In genomic region chr12:112967858-112968257, GRCh38 we compare ENCODE assay signal across 21 cellular contexts. TPM values are rescaled to one million over a fixed set of nuclear protein-coding genes. Genes with fewer than 3 reads are reported as not detected.
A peak's percentile ranks its signal among the peaks of the same experiment; 100 is the strongest.
DNase-seq lines count a peak whose midpoint lies in the region; ATAC-seq and TF ChIP-seq lines count a peak whose summit lies in the region.
"Had no signal": no experiment of that assay in that cellular context is flagged by ENCODE, and none has a peak within 500 bp of the region (broad histone marks: within the 10 kb centered on the region; RNA-seq: fewer than 3 reads in every experiment).

No MANE protein-coding gene starts in this region.

- H3K36me3 ChIP-seq in heart left ventricle (peaks cover 3 to 82% (median 58%) of the 10 kb centered on the region in 9 donors), HAP-1 (replicated peaks) (peaks cover 33% of the 10 kb centered on the region)

- TF ChIP-seq CTCF in heart left ventricle (IDR thresholded peaks at IDR 0.05): no peak
- no peak for TF ChIP-seq CTCF in GM13976 (IDR thresholded peaks at IDR 0.05; ENCODE audit: borderline replicate concordance, control extremely low read depth, extremely low read depth, insufficient read depth, missing control alignments)

- in situ Hi-C loops in GM13976 (cut with MboI; ENCODE audit: low sequenced_read_pairs, unreplicated experiment): no loop called here
- in situ Hi-C loops in HAP-1 (cut with MboI; ENCODE audit: low sequenced_read_pairs): no loop called here

- ATAC-seq in activated CD8-positive, alpha-beta memory T cell treated with anti-CD3 and anti-CD28 coated beads, Interleukin-2, amount 10 ng/mL, durations not matched to agents 7 days and 5 days: no peak
- no peak for ATAC-seq in heart left ventricle
- ATAC-seq: HCT116 had no signal

- intact Hi-C loops in cardiac septum (cut with DNase I): no loop called here
- intact Hi-C loops in heart left ventricle (cut with DNase I): no loop called here

- no peak for TF ChIP-seq POLR2A in heart left ventricle (IDR thresholded peaks at IDR 0.05)

- H3K4me1 ChIP-seq in heart left ventricle (peaks cover 0 to 10% (median 0%) of the 10 kb centered on the region in 12 donors), HAP-1 (no peaks in the 10 kb centered on the region)

- H3K27me3 Mint-ChIP-seq in activated CD8-positive, alpha-beta memory T cell treated with anti-CD3 and anti-CD28 coated beads, Interleukin-2, amount 10 ng/mL, durations not matched to agents 7 days and 5 days: no peaks in the 10 kb centered on the region
- H3K27me3 Mint-ChIP-seq: CD4-positive, alpha-beta memory T cell had no signal

- DNase-seq in activated CD8-positive, alpha-beta memory T cell treated with anti-CD3 and anti-CD28 coated beads for 24 hours: peak; percentile 32
- DNase-seq in activated CD8-positive, alpha-beta memory T cell treated with anti-CD3 and anti-CD28 coated beads, Interleukin-2, amount 10 ng/mL, durations not matched to agents 7 days and 5 days: no peak
- DNase-seq in cardiac septum (ENCODE audit: low spot score) (peak; percentile 63), heart left ventricle (no peak), GM13976 (ENCODE audit: low spot score) (peak; percentile 5), islet precursor cell (peak; percentile 44), LoVo (ENCODE audit: low spot score) (no peak), HAP-1 (ENCODE audit: low spot score in 2 of 2) (no peak)
- DNase-seq: C1 segment of cervical spinal cord; Calu3; CD4-positive, alpha-beta memory T cell; COR-L47; DMS53; DMS79 treated with DMSO at 0.1 percent for 48 hours; GF-D8; GM23248; H7 had no signal

- H3K36me3 Mint-ChIP-seq in activated CD8-positive, alpha-beta memory T cell treated with anti-CD3 and anti-CD28 coated beads, Interleukin-2, amount 10 ng/mL, durations not matched to agents 7 days and 5 days: peaks cover 93% of the 10 kb centered on the region

- H3K4me3 ChIP-seq in heart left ventricle (no peak overlapping the region), HAP-1 (no peak overlapping the region)
- H3K4me3 ChIP-seq: GM23248 had no signal

- no peaks in the 10 kb centered on the region for H3K9me3 Mint-ChIP-seq in activated CD8-positive, alpha-beta memory T cell treated with anti-CD3 and anti-CD28 coated beads, Interleukin-2, amount 10 ng/mL, durations not matched to agents 7 days and 5 days (ENCODE audit: low read depth)
- H3K9me3 Mint-ChIP-seq: CD4-positive, alpha-beta memory T cell had no signal

- H3K4me1 Mint-ChIP-seq in activated CD8-positive, alpha-beta memory T cell treated with anti-CD3 and anti-CD28 coated beads, Interleukin-2, amount 10 ng/mL, durations not matched to agents 7 days and 5 days: peaks cover 7% of the 10 kb centered on the region
- H3K4me1 Mint-ChIP-seq: CD4-positive, alpha-beta memory T cell had no signal

- WGBS in heart left ventricle, 4 donors: 86 to 93% (median 91%) methylated on average over 7 of the region's 7 CpGs

- H3K27ac ChIP-seq in heart left ventricle: no peak overlapping the region
- H3K27ac ChIP-seq: 22Rv1, GM23248 had no signal

- no peaks in the 10 kb centered on the region for H3K9me3 ChIP-seq in heart left ventricle
- no peaks in the 10 kb centered on the region for H3K9me3 ChIP-seq in HAP-1

- H3K27me3 ChIP-seq in heart left ventricle (no peaks in the 10 kb centered on the region), HAP-1 (ENCODE audit: low read depth) (no peaks in the 10 kb centered on the region)

- CTCF ChIA-PET in activated CD8-positive, alpha-beta memory T cell treated with anti-CD3 and anti-CD28 coated beads, Interleukin-2, amount 10 ng/mL, durations not matched to agents 7 days and 5 days (lab: Charles Lee): interaction anchor here (1.4 kb wide), 1 partner anchor 68 kb away, joined by 5 read pairs; no protein-coding TSS in a partner anchor

- no peak overlapping the region for H3K27ac Mint-ChIP-seq in activated CD8-positive, alpha-beta memory T cell treated with anti-CD3 and anti-CD28 coated beads, Interleukin-2, amount 10 ng/mL, durations not matched to agents 7 days and 5 days
- H3K27ac Mint-ChIP-seq: CD4-positive, alpha-beta memory T cell had no signal

- H3K4me3 Mint-ChIP-seq in activated CD8-positive, alpha-beta memory T cell treated with anti-CD3 and anti-CD28 coated beads, Interleukin-2, amount 10 ng/mL, durations not matched to agents 7 days and 5 days: no peak overlapping the region
- H3K4me3 Mint-ChIP-seq: CD4-positive, alpha-beta memory T cell had no signal

RNA-seq across cellular contexts. Expression of gene OAS2, which starts 10.5 kb away (rescaled TPM):
- total RNA-seq in activated CD8-positive, alpha-beta memory T cell treated with anti-CD3 and anti-CD28 coated beads, Interleukin-2, amount 10 ng/mL, durations not matched to agents 7 days and 5 days: 100 to 1,000 TPM; 276 to 383 TPM
- total RNA-seq in cardiac septum: 6.4 TPM
- 10 to 100 TPM in 4 of 9 donors, 1 to 10 TPM in 5; 6.0 to 46.1 (median 9.8) TPM for total RNA-seq in heart left ventricle
- 1 to 10 TPM; 3.8 to 4.2 TPM for polyA plus RNA-seq in heart left ventricle
- total RNA-seq: G401, H1, H7 had no signal

RNA-seq across cellular contexts. Expression of gene OAS3, which starts 29.6 kb away (rescaled TPM):
- 100 to 1,000 TPM; 290 to 394 TPM for total RNA-seq in activated CD8-positive, alpha-beta memory T cell treated with anti-CD3 and anti-CD28 coated beads, Interleukin-2, amount 10 ng/mL, durations not matched to agents 7 days and 5 days
- total RNA-seq in cardiac septum (6.4 TPM), heart left ventricle (10 to 100 TPM in 4 of 9 donors, 1 to 10 TPM in 5; 5.7 to 45.1 (median 10.0) TPM)
- polyA plus RNA-seq in heart left ventricle: 1 to 10 TPM; 4.1 to 4.6 TPM

Comparison
In these comparisons a context has a peak if more than half of its experiments do, and no peak if none do; other contexts are left out.
1. DNase-seq: peak in activated CD8-positive, alpha-beta memory T cell treated with anti-CD3 and anti-CD28 coated beads for 24 hours (single experiment), cardiac septum (single experiment), GM13976 (single experiment) and islet precursor cell (single experiment); none in activated CD8-positive, alpha-beta memory T cell treated with anti-CD3 and anti-CD28 coated beads, Interleukin-2, amount 10 ng/mL, durations not matched to agents 7 days and 5 days (single experiment), heart left ventricle (0 of 5), LoVo (single experiment) and HAP-1 (0 of 2).
2. RNA of gene OAS2, which starts 10.5 kb away (total RNA-seq): 276 to 383 TPM in activated CD8-positive, alpha-beta memory T cell treated with anti-CD3 and anti-CD28 coated beads, Interleukin-2, amount 10 ng/mL, durations not matched to agents 7 days and 5 days; 6.0 to 46.1 TPM in heart left ventricle and 6.4 TPM in cardiac septum (single experiment); every median in the first group is over 4 times any median in the second.
3. RNA of gene OAS3, which starts 29.6 kb away (total RNA-seq): 290 to 394 TPM in activated CD8-positive, alpha-beta memory T cell treated with anti-CD3 and anti-CD28 coated beads, Interleukin-2, amount 10 ng/mL, durations not matched to agents 7 days and 5 days; 5.7 to 45.1 TPM in heart left ventricle and 6.4 TPM in cardiac septum (single experiment); every median in the first group is over 4 times any median in the second.